1 cellular context compared by ENCODE assay signal in genomic region chr18:49850636-49851035, GRCh38.
TF ChIP-seq lines count a peak whose summit lies in the region.

No MANE protein-coding gene starts in this region.

TF ChIP-seq in H1, 55 proteins besides CTCF, POLR2A, EP300 and RAD21 (continued from another document):
- TF ChIP-seq CHD7 (IDR thresholded peaks at IDR 0.05; ENCODE audit: insufficient replicate concordance, low read length) (no peak), KDM1A (IDR thresholded peaks at IDR 0.05; ENCODE audit: borderline replicate concordance, low read length) (no peak), CBX8 (IDR thresholded peaks at IDR 0.05; ENCODE audit: borderline replicate concordance, low read depth, low read length) (no peak), RXRA (IDR thresholded peaks at IDR 0.05; ENCODE audit: insufficient read depth, low read depth, low read length) (no peak)
- TF ChIP-seq, protein P1, sequence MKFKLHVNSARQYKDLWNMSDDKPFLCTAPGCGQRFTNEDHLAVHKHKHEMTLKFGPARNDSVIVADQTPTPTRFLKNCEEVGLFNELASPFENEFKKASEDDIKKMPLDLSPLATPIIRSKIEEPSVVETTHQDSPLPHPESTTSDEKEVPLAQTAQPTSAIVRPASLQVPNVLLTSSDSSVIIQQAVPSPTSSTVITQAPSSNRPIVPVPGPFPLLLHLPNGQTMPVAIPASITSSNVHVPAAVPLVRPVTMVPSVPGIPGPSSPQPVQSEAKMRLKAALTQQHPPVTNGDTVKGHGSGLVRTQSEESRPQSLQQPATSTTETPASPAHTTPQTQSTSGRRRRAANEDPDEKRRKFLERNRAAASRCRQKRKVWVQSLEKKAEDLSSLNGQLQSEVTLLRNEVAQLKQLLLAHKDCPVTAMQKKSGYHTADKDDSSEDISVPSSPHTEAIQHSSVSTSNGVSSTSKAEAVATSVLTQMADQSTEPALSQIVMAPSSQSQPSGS (IDR thresholded peaks at IDR 0.05; ENCODE audit: low read length) = no peak
TF ChIP-seq in H1: peak in this region for 0.
